ENCODE assay signal across 27 cellular contexts in genomic region chr4:10944321-10944720, GRCh38.
"Had no signal": no experiment of that assay in that cellular context is flagged by ENCODE, and none has a peak within 500 bp of the region (broad histone marks: within the 10 kb centered on the region; RNA-seq: fewer than 3 reads in every experiment).

No MANE protein-coding gene starts in this region.

- H3K27ac ChIP-seq: colonic mucosa, heart right ventricle, psoas muscle, sigmoid colon, stomach, testis, tibial artery had no signal

- H3K4me1 Mint-ChIP-seq: central memory CD8-positive, alpha-beta T cell; mesothelial cell of epicardium; naive thymus-derived CD4-positive, alpha-beta T cell; nephron; stimulated activated effector memory CD8-positive, alpha-beta T cell treated with anti-CD3 and anti-CD28 coated beads, Interleukin-12 subunit alpha, Interleukin-12 subunit beta, amount 100 ng/mL, for 72 hours had no signal

- FAIRE-seq: keratinocyte had no signal

- ATAC-seq: heart right ventricle; left lobe of liver; naive thymus-derived CD4-positive, alpha-beta T cell; psoas muscle; right cardiac atrium; stimulated activated effector memory CD8-positive, alpha-beta T cell treated with anti-CD3 and anti-CD28 coated beads, Interleukin-12 subunit alpha, Interleukin-12 subunit beta, amount 100 ng/mL, for 72 hours had no signal

- H3K27me3 ChIP-seq: colonic mucosa, heart right ventricle, sigmoid colon, stomach, testis, tibial artery had no signal

- H3K4me1 ChIP-seq: colonic mucosa, heart right ventricle, psoas muscle, sigmoid colon, stomach, testis, tibial artery had no signal

- H3K27me3 Mint-ChIP-seq: central memory CD8-positive, alpha-beta T cell; dendritic cell treated with granulocyte-macrophage colony-stimulating factor and Interleukin-4, amounts not matched to agents 40 ng/mL and 50 ng/mL, for 4 days; memory B cell; type B pancreatic cell had no signal

- DNase-seq: colonic mucosa; effector CD8-positive, alpha-beta T cell; foreskin fibroblast; glutamatergic neuron; heart right ventricle; hypothalamus; naive thymus-derived CD4-positive, alpha-beta T cell; nucleus accumbens; psoas muscle; right cardiac atrium; sigmoid colon; stimulated activated CD4-positive, alpha-beta T cell treated with anti-CD3 and anti-CD28 coated beads, Interleukin-2, amount 100 ng/mL, for 24 hours; stimulated activated CD4-positive, alpha-beta T cell treated with anti-CD3 and anti-CD28 coated beads, Interleukin-4, amount 100 ng/mL, for 24 hours; stimulated activated naive CD4-positive, alpha-beta T cell treated with Interleukin-2 at 50 U/mL for 16 hours; stomach; testis; tibial artery had no signal

- H3K27ac Mint-ChIP-seq: dendritic cell treated with granulocyte-macrophage colony-stimulating factor and Interleukin-4, amounts not matched to agents 40 ng/mL and 50 ng/mL, for 4 days; memory B cell; mesothelial cell of epicardium; naive thymus-derived CD4-positive, alpha-beta T cell; nephron; stimulated activated effector memory CD8-positive, alpha-beta T cell treated with anti-CD3 and anti-CD28 coated beads, Interleukin-12 subunit alpha, Interleukin-12 subunit beta, amount 100 ng/mL, for 72 hours; type B pancreatic cell had no signal

- H3K9me3 ChIP-seq: colonic mucosa, psoas muscle, testis, tibial artery had no signal

- H3K36me3 ChIP-seq: colonic mucosa, heart right ventricle, sigmoid colon, stomach, tibial artery had no signal

- H3K4me3 ChIP-seq: colonic mucosa, heart right ventricle, lung, psoas muscle, sigmoid colon, stomach, testis, tibial artery had no signal

- H3K36me3 Mint-ChIP-seq: mesothelial cell of epicardium; stimulated activated effector memory CD8-positive, alpha-beta T cell treated with anti-CD3 and anti-CD28 coated beads, Interleukin-12 subunit alpha, Interleukin-12 subunit beta, amount 100 ng/mL, for 72 hours had no signal

- H3K4me3 Mint-ChIP-seq: central memory CD8-positive, alpha-beta T cell; dendritic cell treated with granulocyte-macrophage colony-stimulating factor and Interleukin-4, amounts not matched to agents 40 ng/mL and 50 ng/mL, for 4 days; memory B cell; mesothelial cell of epicardium; naive thymus-derived CD4-positive, alpha-beta T cell; nephron; stimulated activated effector memory CD8-positive, alpha-beta T cell treated with anti-CD3 and anti-CD28 coated beads, Interleukin-12 subunit alpha, Interleukin-12 subunit beta, amount 100 ng/mL, for 72 hours; type B pancreatic cell had no signal
